In genomic region chr1:65434760-65435159, GRCh38 we compare ENCODE assay signal across 12 cellular contexts.
"Had no signal": no experiment of that assay in that cellular context is flagged by ENCODE, and none has a peak within 500 bp of the region (broad histone marks: within the 10 kb centered on the region; RNA-seq: fewer than 3 reads in every experiment).

No MANE protein-coding gene starts in this region.

- DNase-seq: activated CD4-positive, alpha-beta T cell treated with anti-CD3 and anti-CD28 coated beads for 1 hour; activated CD8-positive, alpha-beta memory T cell treated with anti-CD3 and anti-CD28 coated beads for 24 hours; activated naive CD4-positive, alpha-beta T cell treated with Interleukin-2 at 50 U/mL for 16 hours; activated naive CD8-positive, alpha-beta T cell treated with anti-CD3 and anti-CD28 coated beads, Interleukin-2, amount 50 U/mL, for 24 hours; effector memory CD8-positive, alpha-beta T cell; erythroblast; hypothalamus; left cardiac atrium; stimulated activated CD4-positive, alpha-beta T cell treated with anti-CD3 and anti-CD28 coated beads, Interleukin-4, amount 100 ng/mL, for 4 hours; stomach; uterus had no signal

- ATAC-seq: activated naive CD8-positive, alpha-beta T cell treated with anti-CD3 and anti-CD28 coated beads, Interleukin-2, amount 50 U/mL, for 24 hours; effector memory CD8-positive, alpha-beta T cell; left cardiac atrium; natural killer cell treated with Interleukin-12 subunit alpha and Interleukin-12 subunit beta and Interleukin-15 and Interleukin-18, amount 100 ng/mL, for 72 hours had no signal

- H3K36me3 ChIP-seq: uterus had no signal

- H3K9me3 ChIP-seq: stomach, uterus had no signal

- H3K4me1 ChIP-seq: uterus had no signal

- H3K4me3 ChIP-seq: stomach, uterus had no signal

- H3K27me3 ChIP-seq: stomach, uterus had no signal

- H3K27ac ChIP-seq: stomach had no signal
